32 cellular contexts compared by ENCODE assay signal in the genomic region with DNA sequence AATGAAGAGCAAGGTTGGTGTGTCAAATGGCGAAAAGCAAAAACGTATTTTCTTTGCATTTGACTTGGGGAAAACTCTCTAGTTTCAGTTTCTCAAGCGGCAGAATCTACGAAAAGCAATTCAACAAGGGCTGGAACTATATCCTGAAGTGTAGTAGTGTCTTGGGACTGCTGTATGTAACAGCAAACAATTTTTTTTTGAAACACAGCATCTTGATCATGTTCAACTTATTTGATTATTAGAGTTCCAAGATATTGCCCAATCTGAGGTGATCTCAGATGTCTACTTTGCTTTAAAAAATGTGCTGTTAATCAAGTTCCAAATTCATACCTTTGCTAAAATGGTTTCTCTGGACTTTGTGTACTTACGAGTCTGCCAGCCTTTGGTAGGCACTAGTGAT.
"Had no signal": no experiment of that assay in that cellular context is flagged by ENCODE, and none has a peak within 500 bp of the region (broad histone marks: within the 10 kb centered on the region; RNA-seq: fewer than 3 reads in every experiment).

No MANE protein-coding gene starts in this region.

- H3K4me1 Mint-ChIP-seq: activated CD4-positive, alpha-beta T cell treated with anti-CD3 and anti-CD28 coated beads, Interleukin-2, amount 10 ng/mL, durations not matched to agents 24 days and 14 days; activated naive CD8-positive, alpha-beta T cell treated with anti-CD3 and anti-CD28 coated beads for 36 hours; stimulated activated effector memory CD8-positive, alpha-beta T cell treated with anti-CD3 and anti-CD28 coated beads, Interleukin-12 subunit alpha, Interleukin-12 subunit beta, amount 100 ng/mL, for 72 hours had no signal

- H3K4me2 ChIP-seq: hepatocyte had no signal

- H3K27ac Mint-ChIP-seq: activated CD4-positive, alpha-beta memory T cell treated with anti-CD3 and anti-CD28 coated beads for 36 hours; activated CD4-positive, alpha-beta T cell treated with anti-CD3 and anti-CD28 coated beads, Interleukin-2, amount 10 ng/mL, durations not matched to agents 24 days and 14 days; activated naive CD4-positive, alpha-beta T cell treated with anti-CD3 and anti-CD28 coated beads for 36 hours; activated naive CD8-positive, alpha-beta T cell treated with anti-CD3 and anti-CD28 coated beads for 36 hours; activated T-helper 1 cell treated with anti-CD3 and anti-CD28 coated beads, Interleukin-12 subunit alpha, Interleukin-12 subunit beta, Interleukin-2, Interleukin-4 antibody, amounts not matched to agents 30 ng/mL and 10 ng/mL and 1 ng/mL, durations not matched to agents 14 hours and 24 hours and 36 hours; natural killer cell treated with Interleukin-12 subunit alpha and Interleukin-12 subunit beta and Interleukin-15 and Interleukin-18, amount 100 ng/mL, for 72 hours; progenitor cell of endocrine pancreas; stimulated activated effector memory CD8-positive, alpha-beta T cell treated with anti-CD3 and anti-CD28 coated beads, Interleukin-12 subunit alpha, Interleukin-12 subunit beta, amount 100 ng/mL, for 72 hours; stimulated activated naive CD8-positive, alpha-beta T cell treated with anti-CD3 and anti-CD28 coated beads, Interleukin-15, Interleukin-2, amounts not matched to agents 100 ng/mL and 50 ng/mL, for 24 hours had no signal

- H2AFZ ChIP-seq: hepatocyte had no signal

- DNase-seq: activated CD4-positive, alpha-beta memory T cell treated with anti-CD3 and anti-CD28 coated beads for 36 hours; activated CD4-positive, alpha-beta T cell treated with anti-CD3 and anti-CD28 coated beads, Interleukin-2, amount 10 ng/mL, durations not matched to agents 24 days and 14 days; activated CD4-positive, CD25-positive, alpha-beta regulatory T cell treated with anti-CD3 and anti-CD28 coated beads, Interleukin-2, amount 50 U/mL, for 72 hours; activated CD8-positive, alpha-beta memory T cell treated with anti-CD3 and anti-CD28 coated beads, Interleukin-2, amount 50 U/mL, for 4 hours; activated effector memory CD4-positive, alpha-beta T cell treated with anti-CD3 and anti-CD28 coated beads, Interleukin-2, amount 50 U/mL, for 16 hours; activated naive CD4-positive, alpha-beta T cell treated with anti-CD3 and anti-CD28 coated beads for 36 hours; activated naive CD8-positive, alpha-beta T cell treated with anti-CD3 and anti-CD28 coated beads for 36 hours; activated T-cell treated with anti-CD3 and anti-CD28 coated beads, Interleukin-2, amount 50 U/mL, for 1 hour; adrenal gland; aorta; body of pancreas; dermis blood vessel endothelial cell; effector CD8-positive, alpha-beta T cell; esophagus squamous epithelium; islet precursor cell; left ventricle myocardium superior; mucosa of descending colon; ovary; sigmoid colon; small intestine; stimulated activated CD4-positive, alpha-beta T cell treated with anti-CD3 and anti-CD28 coated beads, Interleukin-4, amount 100 ng/mL, for 24 hours; T-helper 9 cell; trophoblast cell had no signal

- H3K4me1 ChIP-seq: adrenal gland, body of pancreas, esophagus squamous epithelium, sigmoid colon had no signal

- H3K27me3 Mint-ChIP-seq: activated CD4-positive, alpha-beta memory T cell treated with anti-CD3 and anti-CD28 coated beads for 36 hours; activated CD4-positive, alpha-beta T cell treated with anti-CD3 and anti-CD28 coated beads, Interleukin-2, amount 10 ng/mL, durations not matched to agents 24 days and 14 days; activated naive CD8-positive, alpha-beta T cell treated with anti-CD3 and anti-CD28 coated beads for 36 hours; natural killer cell treated with Interleukin-12 subunit alpha and Interleukin-12 subunit beta and Interleukin-15 and Interleukin-18, amount 100 ng/mL, for 72 hours; progenitor cell of endocrine pancreas; stimulated activated naive CD8-positive, alpha-beta T cell treated with anti-CD3 and anti-CD28 coated beads, Interleukin-15, Interleukin-2, amounts not matched to agents 100 ng/mL and 50 ng/mL, for 24 hours had no signal

- H3K4me3 ChIP-seq: adrenal gland, body of pancreas, esophagus squamous epithelium, hepatocyte, mucosa of descending colon, ovary, sigmoid colon, thoracic aorta had no signal

- H3K27ac ChIP-seq: adrenal gland, body of pancreas, epithelial cell of prostate, esophagus squamous epithelium, hepatocyte, neutrophil, ovary, sigmoid colon, thoracic aorta had no signal

- H3K4me3 Mint-ChIP-seq: activated CD4-positive, alpha-beta memory T cell treated with anti-CD3 and anti-CD28 coated beads for 36 hours; activated CD4-positive, alpha-beta T cell treated with anti-CD3 and anti-CD28 coated beads, Interleukin-2, amount 10 ng/mL, durations not matched to agents 24 days and 14 days; activated naive CD4-positive, alpha-beta T cell treated with anti-CD3 and anti-CD28 coated beads for 36 hours; activated naive CD8-positive, alpha-beta T cell treated with anti-CD3 and anti-CD28 coated beads for 36 hours; activated T-helper 1 cell treated with anti-CD3 and anti-CD28 coated beads, Interleukin-12 subunit alpha, Interleukin-12 subunit beta, Interleukin-2, Interleukin-4 antibody, amounts not matched to agents 30 ng/mL and 10 ng/mL and 1 ng/mL, durations not matched to agents 14 hours and 24 hours and 36 hours; natural killer cell treated with Interleukin-12 subunit alpha and Interleukin-12 subunit beta and Interleukin-15 and Interleukin-18, amount 100 ng/mL, for 72 hours; stimulated activated effector memory CD8-positive, alpha-beta T cell treated with anti-CD3 and anti-CD28 coated beads, Interleukin-12 subunit alpha, Interleukin-12 subunit beta, amount 100 ng/mL, for 72 hours; stimulated activated naive CD8-positive, alpha-beta T cell treated with anti-CD3 and anti-CD28 coated beads, Interleukin-15, Interleukin-2, amounts not matched to agents 100 ng/mL and 50 ng/mL, for 24 hours had no signal

- H3K36me3 Mint-ChIP-seq: activated CD4-positive, alpha-beta memory T cell treated with anti-CD3 and anti-CD28 coated beads for 36 hours; activated naive CD8-positive, alpha-beta T cell treated with anti-CD3 and anti-CD28 coated beads for 36 hours; natural killer cell treated with Interleukin-12 subunit alpha and Interleukin-12 subunit beta and Interleukin-15 and Interleukin-18, amount 100 ng/mL, for 72 hours; stimulated activated effector memory CD8-positive, alpha-beta T cell treated with anti-CD3 and anti-CD28 coated beads, Interleukin-12 subunit alpha, Interleukin-12 subunit beta, amount 100 ng/mL, for 72 hours had no signal

- H3K36me3 ChIP-seq: adrenal gland, esophagus squamous epithelium, neutrophil, ovary, sigmoid colon, thoracic aorta had no signal

- ATAC-seq: body of pancreas; left ventricle myocardium superior; mucosa of descending colon; natural killer cell treated with Interleukin-12 subunit alpha and Interleukin-12 subunit beta and Interleukin-15 and Interleukin-18, amount 100 ng/mL, for 72 hours; stimulated activated effector memory CD8-positive, alpha-beta T cell treated with anti-CD3 and anti-CD28 coated beads, Interleukin-12 subunit alpha, Interleukin-12 subunit beta, amount 100 ng/mL, for 72 hours had no signal

- H3K9me3 Mint-ChIP-seq: activated CD4-positive, alpha-beta memory T cell treated with anti-CD3 and anti-CD28 coated beads for 36 hours; activated CD4-positive, alpha-beta T cell treated with anti-CD3 and anti-CD28 coated beads, Interleukin-2, amount 10 ng/mL, durations not matched to agents 24 days and 14 days; activated naive CD4-positive, alpha-beta T cell treated with anti-CD3 and anti-CD28 coated beads for 36 hours; activated naive CD8-positive, alpha-beta T cell treated with anti-CD3 and anti-CD28 coated beads for 36 hours; activated T-helper 1 cell treated with anti-CD3 and anti-CD28 coated beads, Interleukin-12 subunit alpha, Interleukin-12 subunit beta, Interleukin-2, Interleukin-4 antibody, amounts not matched to agents 30 ng/mL and 10 ng/mL and 1 ng/mL, durations not matched to agents 14 hours and 24 hours and 36 hours; stimulated activated naive CD8-positive, alpha-beta T cell treated with anti-CD3 and anti-CD28 coated beads, Interleukin-15, Interleukin-2, amounts not matched to agents 100 ng/mL and 50 ng/mL, for 24 hours had no signal

- H3K9me3 ChIP-seq: adrenal gland, body of pancreas, esophagus squamous epithelium, mucosa of descending colon, neutrophil, ovary, sigmoid colon, thoracic aorta had no signal

- H3K79me2 ChIP-seq: hepatocyte had no signal

- H3K27me3 ChIP-seq: adrenal gland, body of pancreas, esophagus squamous epithelium, hepatocyte, neutrophil, ovary, sigmoid colon had no signal
